1 cellular context compared by ENCODE assay signal in the genomic region with DNA sequence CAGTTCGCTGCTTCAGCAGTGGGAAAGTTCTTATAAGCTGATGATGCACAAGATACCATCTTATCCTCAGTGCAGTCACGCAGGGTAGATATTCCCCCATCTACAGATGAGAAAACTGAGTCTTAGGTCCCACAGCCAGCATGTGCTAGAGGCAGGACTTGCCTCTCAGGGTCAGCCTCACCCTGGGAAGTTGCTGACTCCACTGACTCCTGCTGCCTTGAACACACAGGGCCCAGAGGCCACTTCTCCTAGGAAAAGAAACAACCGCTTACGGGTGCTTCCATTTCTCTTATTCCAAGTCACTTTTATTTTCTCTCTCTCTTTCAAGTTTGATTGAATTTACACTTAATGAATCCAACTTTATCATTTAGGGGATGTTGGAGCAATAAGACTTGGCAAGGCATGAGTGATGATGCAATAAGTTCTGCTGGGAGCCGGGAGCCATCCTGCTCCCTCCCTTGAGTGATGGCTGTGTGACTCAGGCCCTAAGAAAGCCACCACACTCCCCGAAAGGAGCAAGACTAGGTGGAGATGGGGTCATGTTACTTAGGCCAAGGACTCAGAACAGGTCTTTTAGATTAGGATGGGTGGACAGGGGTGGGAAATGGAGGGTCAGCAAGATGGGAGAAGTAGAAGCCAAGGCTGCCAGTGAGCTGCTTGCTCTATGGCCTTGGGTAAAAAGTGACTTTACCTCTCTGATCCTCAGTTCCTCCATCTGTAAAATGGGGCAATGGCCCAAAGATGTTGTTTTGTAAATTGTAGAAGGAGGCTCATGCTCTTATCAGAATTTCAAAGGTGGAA.
TF ChIP-seq lines count a peak whose summit lies in the region.

No MANE protein-coding gene starts in this region.

TF ChIP-seq in K562, 482 proteins besides CTCF, POLR2A, EP300 and RAD21 (continued from another document):
- TF ChIP-seq, protein P1, sequence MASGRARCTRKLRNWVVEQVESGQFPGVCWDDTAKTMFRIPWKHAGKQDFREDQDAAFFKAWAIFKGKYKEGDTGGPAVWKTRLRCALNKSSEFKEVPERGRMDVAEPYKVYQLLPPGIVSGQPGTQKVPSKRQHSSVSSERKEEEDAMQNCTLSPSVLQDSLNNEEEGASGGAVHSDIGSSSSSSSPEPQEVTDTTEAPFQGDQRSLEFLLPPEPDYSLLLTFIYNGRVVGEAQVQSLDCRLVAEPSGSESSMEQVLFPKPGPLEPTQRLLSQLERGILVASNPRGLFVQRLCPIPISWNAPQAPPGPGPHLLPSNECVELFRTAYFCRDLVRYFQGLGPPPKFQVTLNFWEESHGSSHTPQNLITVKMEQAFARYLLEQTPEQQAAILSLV (tag; IDR thresholded peaks at IDR 0.05): peak; percentile 74
- TF ChIP-seq KDM1A (IDR thresholded peaks at IDR 0.05): peak; percentile 50 to 75; a peak in 3 of 4 replicates
- TF ChIP-seq, protein P2, sequence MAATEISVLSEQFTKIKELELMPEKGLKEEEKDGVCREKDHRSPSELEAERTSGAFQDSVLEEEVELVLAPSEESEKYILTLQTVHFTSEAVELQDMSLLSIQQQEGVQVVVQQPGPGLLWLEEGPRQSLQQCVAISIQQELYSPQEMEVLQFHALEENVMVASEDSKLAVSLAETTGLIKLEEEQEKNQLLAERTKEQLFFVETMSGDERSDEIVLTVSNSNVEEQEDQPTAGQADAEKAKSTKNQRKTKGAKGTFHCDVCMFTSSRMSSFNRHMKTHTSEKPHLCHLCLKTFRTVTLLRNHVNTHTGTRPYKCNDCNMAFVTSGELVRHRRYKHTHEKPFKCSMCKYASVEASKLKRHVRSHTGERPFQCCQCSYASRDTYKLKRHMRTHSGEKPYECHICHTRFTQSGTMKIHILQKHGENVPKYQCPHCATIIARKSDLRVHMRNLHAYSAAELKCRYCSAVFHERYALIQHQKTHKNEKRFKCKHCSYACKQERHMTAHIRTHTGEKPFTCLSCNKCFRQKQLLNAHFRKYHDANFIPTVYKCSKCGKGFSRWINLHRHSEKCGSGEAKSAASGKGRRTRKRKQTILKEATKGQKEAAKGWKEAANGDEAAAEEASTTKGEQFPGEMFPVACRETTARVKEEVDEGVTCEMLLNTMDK (IDR thresholded peaks at IDR 0.05; ENCODE audit: borderline replicate concordance, insufficient read depth, low read depth, low read length, poor library complexity, severe bottlenecking): no peak
- TF ChIP-seq, protein P3, sequence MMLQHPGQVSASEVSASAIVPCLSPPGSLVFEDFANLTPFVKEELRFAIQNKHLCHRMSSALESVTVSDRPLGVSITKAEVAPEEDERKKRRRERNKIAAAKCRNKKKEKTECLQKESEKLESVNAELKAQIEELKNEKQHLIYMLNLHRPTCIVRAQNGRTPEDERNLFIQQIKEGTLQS (IDR thresholded peaks at IDR 0.05): peak; percentile 96
- TF ChIP-seq, protein P3 (CRISPR knock-in tag; conservative IDR thresholded peaks at IDR 0.05): no peak
- peak; percentile 70; the same call in 1 of the 2 replicates for TF ChIP-seq ADNP (tag; IDR thresholded peaks at IDR 0.05)
- peak; percentile 53 for TF ChIP-seq FOSL1 (tag; conservative IDR thresholded peaks at IDR 0.05)
